ENCODE assay signal across 27 cellular contexts in genomic region chr7:156005202-156005821, GRCh38.
DNase-seq lines count a peak whose midpoint lies in the region; ATAC-seq and TF ChIP-seq lines count a peak whose summit lies in the region.
"Had no signal": no experiment of that assay in that cellular context is flagged by ENCODE, and none has a peak within 500 bp of the region (broad histone marks: within the 10 kb centered on the region; RNA-seq: fewer than 3 reads in every experiment).

No MANE protein-coding gene starts in this region.

- H3K27ac Mint-ChIP-seq in endodermal cell (no peak overlapping the region), type B pancreatic cell (no peak overlapping the region)
- H3K27ac Mint-ChIP-seq in natural killer cell treated with Interleukin-12 subunit alpha and Interleukin-12 subunit beta and Interleukin-15 and Interleukin-18, amount 100 ng/mL, for 72 hours: no peak overlapping the region
- H3K27ac Mint-ChIP-seq: CD4-positive, alpha-beta memory T cell had no signal

- H3K27me3 Mint-ChIP-seq in endodermal cell (ENCODE audit: insufficient read depth) (no peaks in the 10 kb centered on the region), type B pancreatic cell (peaks cover 14% of the 10 kb centered on the region)
- no peaks in the 10 kb centered on the region for H3K27me3 Mint-ChIP-seq in natural killer cell treated with Interleukin-12 subunit alpha and Interleukin-12 subunit beta and Interleukin-15 and Interleukin-18, amount 100 ng/mL, for 72 hours

- WGBS in endodermal cell (ENCODE audit: insufficient coverage in 1 of 2, insufficient read length in 1 of 2), 2 experiments: 73 to 80% methylated on average over 7 to 17 of the region's 17 CpGs

- no peak for TF ChIP-seq CTCF in PC-3 (conservative IDR thresholded peaks at IDR 0.05; ENCODE audit: low read depth, low read length)
- TF ChIP-seq CTCF in endodermal cell (conservative IDR thresholded peaks at IDR 0.05): no peak
- TF ChIP-seq CTCF in type B pancreatic cell (conservative IDR thresholded peaks at IDR 0.05): no peak

- no peak overlapping the region for H3K9ac ChIP-seq in PC-3 (ENCODE audit: low read length)
- no peak overlapping the region for H3K9ac ChIP-seq in endodermal cell (ENCODE audit: extremely low read depth, low read length, poor library complexity, severe bottlenecking)

- no TSS peak for BruUV-seq in PC-3 (replicated peaks; lab: Mats Ljungman, UMichigan)

- H3K36me3 Mint-ChIP-seq in endodermal cell (ENCODE audit: low read depth) (no peaks in the 10 kb centered on the region), type B pancreatic cell (no peaks in the 10 kb centered on the region)
- H3K36me3 Mint-ChIP-seq in natural killer cell treated with Interleukin-12 subunit alpha and Interleukin-12 subunit beta and Interleukin-15 and Interleukin-18, amount 100 ng/mL, for 72 hours: no peaks in the 10 kb centered on the region
- H3K36me3 Mint-ChIP-seq: CD4-positive, alpha-beta memory T cell had no signal

- H3K27me3 ChIP-seq in PC-3 (ENCODE audit: low read length) (no peaks in the 10 kb centered on the region), endodermal cell (ENCODE audit: control insufficient read depth, insufficient read depth, low read length, poor library complexity, severe bottlenecking) (no peaks in the 10 kb centered on the region)
- H3K27me3 ChIP-seq: MG63 had no signal

- H3K4me1 Mint-ChIP-seq in endodermal cell (no peaks in the 10 kb centered on the region), type B pancreatic cell (ENCODE audit: unreplicated experiment) (no peaks in the 10 kb centered on the region)
- no peaks in the 10 kb centered on the region for H3K4me1 Mint-ChIP-seq in natural killer cell treated with Interleukin-12 subunit alpha and Interleukin-12 subunit beta and Interleukin-15 and Interleukin-18, amount 100 ng/mL, for 72 hours (ENCODE audit: low read depth in 2 of 2)

- H3K4me2 ChIP-seq in PC-3 (ENCODE audit: low read length): no peak overlapping the region
- H3K4me2 ChIP-seq: A549, PC-9 had no signal

- H4K20me1 ChIP-seq in PC-3 (ENCODE audit: low read length): no peaks in the 10 kb centered on the region

- intact Hi-C loops in PC-3 (cut with micrococcal nuclease): no loop called here

- H3K79me2 ChIP-seq in PC-3 (ENCODE audit: low read length): no peaks in the 10 kb centered on the region

- no peak overlapping the region for H2AFZ ChIP-seq in PC-3 (ENCODE audit: low read length)
- H2AFZ ChIP-seq: PC-9 had no signal

- H3K4me3 Mint-ChIP-seq in endodermal cell: no peak overlapping the region
- H3K4me3 Mint-ChIP-seq in natural killer cell treated with Interleukin-12 subunit alpha and Interleukin-12 subunit beta and Interleukin-15 and Interleukin-18, amount 100 ng/mL, for 72 hours: no peak overlapping the region
- no peak overlapping the region for H3K4me3 Mint-ChIP-seq in type B pancreatic cell
- H3K4me3 Mint-ChIP-seq: CD4-positive, alpha-beta memory T cell had no signal

- POLR2A ChIA-PET in PC-3 (lab: Charles Lee; ENCODE audit: unreplicated experiment): no interaction called here

- ATAC-seq in PC-3: peak; percentile 11; the same call in 1 of the 2 replicates
- ATAC-seq in natural killer cell treated with Interleukin-12 subunit alpha and Interleukin-12 subunit beta and Interleukin-15 and Interleukin-18, amount 100 ng/mL, for 72 hours: peak in 1 of 2 donors; percentile 13
- ATAC-seq: A549, GM12878, HCT116 had no signal

- H3K27ac ChIP-seq in PC-3 (ENCODE audit: low read length) (no peak overlapping the region), endodermal cell (ENCODE audit: low read depth, low read length) (no peak overlapping the region)
- H3K27ac ChIP-seq: A549, PC-9 had no signal

- no peaks in the 10 kb centered on the region for H3K9me2 ChIP-seq in PC-3 (replicated peaks; ENCODE audit: low read length)

- no peaks in the 10 kb centered on the region for H3F3A ChIP-seq in PC-3 (ENCODE audit: low read length, unreplicated experiment)

- CTCF ChIA-PET in PC-3 (lab: Charles Lee): no interaction called here

- H3K36me3 ChIP-seq in PC-3 (ENCODE audit: low read depth, low read length) (no peaks in the 10 kb centered on the region), endodermal cell (ENCODE audit: control insufficient read depth, insufficient read depth, low read length) (no peaks in the 10 kb centered on the region)
- H3K36me3 ChIP-seq: MG63 had no signal

- H3K4me1 ChIP-seq in PC-3 (ENCODE audit: insufficient read depth, low read length) (no peaks in the 10 kb centered on the region; the same call in 1 of the 2 replicates), endodermal cell (ENCODE audit: control insufficient read depth, insufficient read depth, low read length) (no peaks in the 10 kb centered on the region)
- H3K4me1 ChIP-seq: A549 had no signal

- DNase-seq in PC-3 (no peak), endodermal cell (peak; percentile 26), type B pancreatic cell (ENCODE audit: extremely low spot score, unreplicated experiment) (peak; percentile 52), nucleus accumbens (lab: John Stamatoyannopoulos, UW) (no peak), DMS 273 (lab: John Stamatoyannopoulos, UW; ENCODE audit: unreplicated experiment) (no peak), NCI-H2227 treated with DMSO at 0.1 percent for 48 hours (lab: John Stamatoyannopoulos, UW) (no peak)
- DNase-seq in natural killer cell treated with Interleukin-12 subunit alpha and Interleukin-12 subunit beta and Interleukin-15 and Interleukin-18, amount 100 ng/mL, for 72 hours (ENCODE audit: low spot score): peak; percentile 45
- DNase-seq: C1 segment of cervical spinal cord; CD4-positive, alpha-beta memory T cell; COR-L47; DMS 273 treated with DMSO at 0.1 percent for 48 hours; DMS79; EL; GDM1; IMR-90; KG1; MG63; NCI-H2029; NCI-H446 treated with DMSO at 0.1 percent for 48 hours; NCI-H82; NK-92 treated with Interleukin-12 subunit alpha and Interleukin-12 subunit beta, amount 100 ng/mL, for 24 hours; PC-9; RPMI8226; SHP77 had no signal

- H3K9me3 ChIP-seq in PC-3 (ENCODE audit: low read length) (no peaks in the 10 kb centered on the region), endodermal cell (ENCODE audit: control insufficient read depth, low read length) (no peaks in the 10 kb centered on the region)
- H3K9me3 ChIP-seq: MG63 had no signal

- H3K4me3 ChIP-seq in PC-3 (ENCODE audit: low read length): no peak overlapping the region
- no peak overlapping the region for H3K4me3 ChIP-seq in endodermal cell (ENCODE audit: low read length)
- H3K4me3 ChIP-seq: A549, GM12878, MG63, PC-9 had no signal

- H3K9me3 Mint-ChIP-seq in endodermal cell (no peaks in the 10 kb centered on the region), type B pancreatic cell (no peaks in the 10 kb centered on the region)
- no peaks in the 10 kb centered on the region for H3K9me3 Mint-ChIP-seq in natural killer cell treated with Interleukin-12 subunit alpha and Interleukin-12 subunit beta and Interleukin-15 and Interleukin-18, amount 100 ng/mL, for 72 hours

Comparison
In these comparisons a context has a peak if more than half of its experiments do, and no peak if none do; other contexts are left out.
1. DNase-seq: peak in endodermal cell (single experiment), natural killer cell treated with Interleukin-12 subunit alpha and Interleukin-12 subunit beta and Interleukin-15 and Interleukin-18, amount 100 ng/mL, for 72 hours (single experiment) and type B pancreatic cell (single experiment); none in PC-3 (single experiment), nucleus accumbens (0 of 56), DMS 273 (single experiment) and NCI-H2227 treated with DMSO at 0.1 percent for 48 hours (single experiment).